In genomic region chr9:89945133-89945532, GRCh38 we compare ENCODE assay signal across 18 cellular contexts.
DNase-seq lines count a peak whose midpoint lies in the region; ATAC-seq and TF ChIP-seq lines count a peak whose summit lies in the region.
"Had no signal": no experiment of that assay in that cellular context is flagged by ENCODE, and none has a peak within 500 bp of the region (broad histone marks: within the 10 kb centered on the region; RNA-seq: fewer than 3 reads in every experiment).

No MANE protein-coding gene starts in this region.

- DNase-seq in left ventricle myocardium superior: peak; percentile 28
- no peak for DNase-seq in left cardiac atrium
- DNase-seq in PC-3: no peak
- no peak for DNase-seq in fibroblast of villous mesenchyme (ENCODE audit: low read depth)
- DNase-seq in CD4-positive, alpha-beta memory T cell: no peak
- DNase-seq: ACHN; activated CD8-positive, alpha-beta T cell treated with anti-CD3 and anti-CD28 coated beads for 36 hours; caudate nucleus; effector memory CD8-positive, alpha-beta T cell; IMR-90; left lung; NCI-H1048; NCI-H69 had no signal

- H3K4me3 ChIP-seq in PC-3 (ENCODE audit: low read length): no peak overlapping the region
- no peak overlapping the region for H3K4me3 ChIP-seq in fibroblast of villous mesenchyme (ENCODE audit: low read depth, low read length)
- H3K4me3 ChIP-seq in gastroesophageal sphincter: no peak overlapping the region
- no peak overlapping the region for H3K4me3 ChIP-seq in CD4-positive, alpha-beta memory T cell (ENCODE audit: low read length in 2 of 2)
- H3K4me3 ChIP-seq: left lung, prostate gland had no signal

- no peak for ATAC-seq in left ventricle myocardium superior
- no peak for ATAC-seq in left cardiac atrium
- no peak for ATAC-seq in PC-3
- ATAC-seq in gastroesophageal sphincter: no peak
- no peak for ATAC-seq in GM19035 (IDR thresholded peaks at IDR 0.05; ENCODE audit: unreplicated experiment)
- no peak for ATAC-seq in GM21619 (IDR thresholded peaks at IDR 0.05; ENCODE audit: unreplicated experiment)
- ATAC-seq: activated CD8-positive, alpha-beta T cell treated with anti-CD3 and anti-CD28 coated beads for 36 hours; effector memory CD8-positive, alpha-beta T cell; left lung had no signal

- H3K27ac ChIP-seq in PC-3 (ENCODE audit: low read length): no peak overlapping the region
- H3K27ac ChIP-seq in gastroesophageal sphincter: no peak overlapping the region
- no peak overlapping the region for H3K27ac ChIP-seq in CD4-positive, alpha-beta memory T cell (ENCODE audit: low read depth, low read length)
- H3K27ac ChIP-seq: left lung, prostate gland had no signal

- no TSS peak for BruUV-seq in PC-3 (replicated peaks; lab: Mats Ljungman, UMichigan)

- WGBS in gastroesophageal sphincter (ENCODE audit: low coverage in 1 of 2), 2 donors: no CpG with 5 or more reads among the region's 4 CpGs

- no peak for TF ChIP-seq EP300 in gastroesophageal sphincter (IDR thresholded peaks at IDR 0.05)

- TF ChIP-seq CTCF in PC-3 (conservative IDR thresholded peaks at IDR 0.05; ENCODE audit: low read depth, low read length) (peak; percentile 28; the same call in 1 of the 2 replicates), fibroblast of villous mesenchyme (IDR thresholded peaks at IDR 0.05; ENCODE audit: insufficient read depth, low read depth, low read length) (peak; percentile 27), gastroesophageal sphincter (IDR thresholded peaks at IDR 0.05) (no peak)

- H2AFZ ChIP-seq in PC-3 (ENCODE audit: low read length): no peak overlapping the region

- H3K4me1 Mint-ChIP-seq in CD4-positive, alpha-beta memory T cell: no peaks in the 10 kb centered on the region

- POLR2A ChIA-PET in PC-3 (lab: Charles Lee; ENCODE audit: unreplicated experiment): no interaction called here
- POLR2A ChIA-PET in CD4-positive, alpha-beta memory T cell (lab: Charles Lee; ENCODE audit: partially characterized antibody): no interaction called here

- H3K79me2 ChIP-seq in PC-3 (ENCODE audit: low read length): no peaks in the 10 kb centered on the region

- intact Hi-C loops in left ventricle myocardium superior (cut with micrococcal nuclease): no loop called here
- intact Hi-C loops in left cardiac atrium (cut with DNase I): no loop called here
- intact Hi-C loops in PC-3 (cut with micrococcal nuclease): no loop called here
- intact Hi-C loops in CD4-positive, alpha-beta memory T cell (cut with micrococcal nuclease): no loop called here

- CTCF ChIA-PET in PC-3 (lab: Charles Lee): no interaction called here
- CTCF ChIA-PET in CD4-positive, alpha-beta memory T cell (lab: Charles Lee; ENCODE audit: partially characterized antibody): no interaction called here

- H3F3A ChIP-seq in PC-3 (ENCODE audit: low read length, unreplicated experiment): no peaks in the 10 kb centered on the region

- no peak overlapping the region for H3K27ac Mint-ChIP-seq in CD4-positive, alpha-beta memory T cell
- H3K27ac Mint-ChIP-seq: activated CD8-positive, alpha-beta T cell treated with anti-CD3 and anti-CD28 coated beads for 36 hours; effector memory CD8-positive, alpha-beta T cell; stimulated activated naive CD8-positive, alpha-beta T cell treated with anti-CD3 and anti-CD28 coated beads, Interleukin-15, Interleukin-2, amounts not matched to agents 100 ng/mL and 50 ng/mL, for 24 hours had no signal

- no peaks in the 10 kb centered on the region for H4K20me1 ChIP-seq in PC-3 (ENCODE audit: low read length)

- peaks cover 6 to 10% of the 10 kb centered on the region in 2 donors for H3K27me3 Mint-ChIP-seq in CD4-positive, alpha-beta memory T cell

- no peaks in the 10 kb centered on the region for H3K9me2 ChIP-seq in PC-3 (replicated peaks; ENCODE audit: low read length)

- peaks cover 0 to 2% (median 0%) of the 10 kb centered on the region in 8 donors for H3K9me3 Mint-ChIP-seq in CD4-positive, alpha-beta memory T cell
- H3K9me3 Mint-ChIP-seq: activated CD8-positive, alpha-beta T cell treated with anti-CD3 and anti-CD28 coated beads for 36 hours; effector memory CD8-positive, alpha-beta T cell; stimulated activated naive CD8-positive, alpha-beta T cell treated with anti-CD3 and anti-CD28 coated beads, Interleukin-15, Interleukin-2, amounts not matched to agents 100 ng/mL and 50 ng/mL, for 24 hours had no signal

- no peak overlapping the region for H3K4me3 Mint-ChIP-seq in CD4-positive, alpha-beta memory T cell
- H3K4me3 Mint-ChIP-seq: activated CD8-positive, alpha-beta T cell treated with anti-CD3 and anti-CD28 coated beads for 36 hours; effector memory CD8-positive, alpha-beta T cell; stimulated activated naive CD8-positive, alpha-beta T cell treated with anti-CD3 and anti-CD28 coated beads, Interleukin-15, Interleukin-2, amounts not matched to agents 100 ng/mL and 50 ng/mL, for 24 hours had no signal

- H3K27me3 ChIP-seq in PC-3 (ENCODE audit: low read length) (no peaks in the 10 kb centered on the region), gastroesophageal sphincter (no peaks in the 10 kb centered on the region)
- no peaks in the 10 kb centered on the region for H3K27me3 ChIP-seq in CD4-positive, alpha-beta memory T cell (ENCODE audit: insufficient read depth, low read length)
- H3K27me3 ChIP-seq: left lung had no signal

- H3K4me1 ChIP-seq in PC-3 (ENCODE audit: insufficient read depth, low read length) (no peaks in the 10 kb centered on the region), gastroesophageal sphincter (peaks cover 5 to 59% (median 20%) of the 10 kb centered on the region in 3 donors)
- H3K4me1 ChIP-seq in CD4-positive, alpha-beta memory T cell (ENCODE audit: insufficient read depth, low read length): no peaks in the 10 kb centered on the region
- H3K4me1 ChIP-seq: prostate gland had no signal

- H3K36me3 Mint-ChIP-seq in CD4-positive, alpha-beta memory T cell: no peaks in the 10 kb centered on the region

- TF ChIP-seq POLR2A in gastroesophageal sphincter (IDR thresholded peaks at IDR 0.05): no peak

- no peak overlapping the region for H3K9ac ChIP-seq in PC-3 (ENCODE audit: low read length)

- no peaks in the 10 kb centered on the region for H3K9me3 ChIP-seq in PC-3 (ENCODE audit: low read length)
- no peaks in the 10 kb centered on the region for H3K9me3 ChIP-seq in gastroesophageal sphincter
- H3K9me3 ChIP-seq in CD4-positive, alpha-beta memory T cell (ENCODE audit: control insufficient read depth in 1 of 2, low read length in 2 of 2): no peaks in the 10 kb centered on the region
- H3K9me3 ChIP-seq: left lung, prostate gland had no signal

- no peak overlapping the region for H3K4me2 ChIP-seq in PC-3 (ENCODE audit: low read length)

- no peaks in the 10 kb centered on the region for H3K36me3 ChIP-seq in PC-3 (ENCODE audit: low read depth, low read length)
- no peaks in the 10 kb centered on the region for H3K36me3 ChIP-seq in gastroesophageal sphincter
- no peaks in the 10 kb centered on the region for H3K36me3 ChIP-seq in CD4-positive, alpha-beta memory T cell (ENCODE audit: insufficient read depth, low read length)
- H3K36me3 ChIP-seq: left lung, prostate gland had no signal

Comparison
In these comparisons a context has a peak if more than half of its experiments do, and no peak if none do; other contexts are left out.
1. CTCF ChIP-seq: peak in PC-3 (single experiment) and fibroblast of villous mesenchyme (single experiment); none in gastroesophageal sphincter (0 of 4).